8 cellular contexts compared by ENCODE assay signal in genomic region chr16:30997000-30997886, GRCh38. TPM values are rescaled to one million over a fixed set of nuclear protein-coding genes. Genes with fewer than 3 reads are reported as not detected.
A peak's percentile ranks its signal among the peaks of the same experiment; 100 is the strongest.
DNase-seq lines count a peak whose midpoint lies in the region; ATAC-seq, FAIRE-seq and TF ChIP-seq lines count a peak whose summit lies in the region.

No MANE protein-coding gene starts in this region.

- H2BK5ac ChIP-seq in H1 (ENCODE audit: low read depth, low read length): peak overlapping the region; percentile 68; the same call in 1 of the 2 replicates

- H3K79me2 ChIP-seq in H1 (ENCODE audit: control insufficient read depth in 1 of 2, insufficient read depth in 2 of 2, low read length in 2 of 2): no peaks in the 10 kb centered on the region

- peaks cover 13% of the 10 kb centered on the region for H3K4me1 Mint-ChIP-seq in activated CD8-positive, alpha-beta T cell treated with anti-CD3 and anti-CD28 coated beads for 36 hours (ENCODE audit: low read depth)

- H3K23ac ChIP-seq in H1 (ENCODE audit: insufficient read length): no peak overlapping the region

- CTCF ChIA-PET in activated CD8-positive, alpha-beta T cell treated with anti-CD3 and anti-CD28 coated beads for 36 hours (lab: Charles Lee): interaction anchor here (0.7 to 1.3 kb wide), 4 partner anchors 9 to 153 kb away, joined by 3 to 6 read pairs (median 4); partner anchors contain the start of gene HSD3B7
- CTCF ChIA-PET in H1 (lab: Charles Lee; ENCODE audit: partially characterized antibody): interaction anchor here (2.0 kb wide), 1 partner anchor 12 kb away, joined by 10 read pairs; the partner anchor contains the start of gene HSD3B7

- H3K4ac ChIP-seq in H1 (replicated peaks; ENCODE audit: insufficient read length, low read depth, low read length): no peak overlapping the region

- H2AK5ac ChIP-seq in H1 (ENCODE audit: low read depth, low read length): no peak overlapping the region

- TF ChIP-seq CTCF in activated CD8-positive, alpha-beta T cell treated with anti-CD3 and anti-CD28 coated beads for 36 hours (IDR thresholded peaks at IDR 0.05): no peak
- TF ChIP-seq CTCF in H1 (IDR thresholded peaks at IDR 0.05; ENCODE audit: control extremely low read depth in 1 of 3, insufficient read depth in 1 of 3, low read depth in 1 of 3, low read length in 3 of 3): no peak

- no peaks in the 10 kb centered on the region for H3K36me3 ChIP-seq in H1 (ENCODE audit: control insufficient read depth in 2 of 4, insufficient read depth in 4 of 4, low read length in 3 of 4)

- H3K4me2 ChIP-seq in H1 (ENCODE audit: insufficient read depth in 1 of 2, low read depth in 2 of 2, low read length in 2 of 2): peak overlapping the region; percentile 95 to 100

- 5% methylated on average over 46 of the region's 61 CpGs; no CpG with 5 or more reads in 1 of the 2 experiments for WGBS in H1 (ENCODE audit: extremely low coverage in 1 of 2, insufficient coverage in 1 of 2, insufficient read length in 1 of 2, insufficient replicate concordance in 2 of 2, low coverage in 1 of 2, low lambda C conversion rate in 2 of 2, missing lambda C conversion rate in 1 of 2), 2 experiments

- no peak; a peak in 1 of 4 replicates for TF ChIP-seq RAD21 in H1 (IDR thresholded peaks at IDR 0.05 in 1 of 2, conservative IDR thresholded peaks at IDR 0.05 in 1 of 2; ENCODE audit: low read depth in 2 of 2, low read length in 2 of 2)

- H2BK20ac ChIP-seq in H1 (ENCODE audit: low read length): 0 out of 2 replicates have a peak overlapping the region, but pooled peaks have one; percentile 32

- H3K56ac ChIP-seq in H1 (replicated peaks; ENCODE audit: insufficient read length, low read depth, low read length): peak overlapping the region; percentile 42

- FAIRE-seq in GM12891 (lab: Jason Lieb, UNC): peak; percentile 78
- FAIRE-seq in H1 (lab: Jason Lieb, UNC): no peak

- H3K79me1 ChIP-seq in H1 (ENCODE audit: low read depth, low read length): 0 out of 2 replicates have a peak, but pooled peaks cover 1% of the 10 kb centered on the region

- peak overlapping the region; percentile 68; the same call in 1 of the 2 replicates for H2AFZ ChIP-seq in H1 (ENCODE audit: low read length)

- H3K27me3 ChIP-seq in H1 (replicated peaks in 1 of 4; ENCODE audit: control insufficient read depth in 3 of 4, extremely low read depth in 1 of 4, insufficient read depth in 3 of 4, low read length in 3 of 4): no peaks in the 10 kb centered on the region; a peak in 1 of 7 replicates

- POLR2A ChIA-PET in activated CD8-positive, alpha-beta T cell treated with anti-CD3 and anti-CD28 coated beads for 36 hours (lab: Charles Lee): interaction anchor here (1.0 to 1.4 kb wide), 3 partner anchors 11 to 77 kb away, joined by 3 to 5 read pairs (median 5); partner anchors contain the start of genes ZNF646 and ZNF668
- POLR2A ChIA-PET in H1 (lab: Charles Lee; ENCODE audit: partially characterized antibody): interaction anchor here (0.6 to 2.3 kb wide), 7 partner anchors 11 to 61 kb away, joined by 3 to 20 read pairs (median 3); partner anchors contain the start of genes HSD3B7 and SETD1A

- peak overlapping the region; percentile 51 for H4K5ac ChIP-seq in H1 (ENCODE audit: insufficient read length, low read depth, low read length)

- no peak overlapping the region for H4K91ac ChIP-seq in H1 (replicated peaks; ENCODE audit: insufficient read length, low read length)

- TF ChIP-seq POLR2A in GM12891 (IDR thresholded peaks at IDR 0.05; ENCODE audit: low read depth, low read length) (peak; percentile 68; the same call in 1 of the 2 replicates), H1 (IDR thresholded peaks at IDR 0.05; ENCODE audit: control extremely low read depth in 1 of 2, low read depth in 2 of 2, low read length in 2 of 2) (no peak; a peak in 1 of 3 replicates)

- intact Hi-C loops in activated CD8-positive, alpha-beta T cell treated with anti-CD3 and anti-CD28 coated beads for 36 hours (cut with micrococcal nuclease): no loop called here

- no peak overlapping the region for H4K8ac ChIP-seq in H1 (ENCODE audit: extremely low read depth, insufficient read depth, low read length)

- H3K9me3 ChIP-seq in H1 (ENCODE audit: insufficient read depth in 2 of 2, low read depth in 1 of 2, low read length in 1 of 2): no peaks in the 10 kb centered on the region

- H3K14ac ChIP-seq in H1 (ENCODE audit: insufficient read length): no peak overlapping the region

- H2BK120ac ChIP-seq in H1 (replicated peaks; ENCODE audit: low read depth, low read length): no peak overlapping the region

- H3K18ac ChIP-seq in H1 (ENCODE audit: extremely low read depth, low read length): peak overlapping the region; percentile 91

- peak overlapping the region in 3 of 4 experiments; percentile 35 to 53 (median 48); a peak in 5 of 7 replicates for H3K9ac ChIP-seq in H1 (replicated peaks in 1 of 4; ENCODE audit: extremely low read depth in 1 of 4, low read depth in 3 of 4, low read length in 3 of 4)

- H3K27ac ChIP-seq in H1 (ENCODE audit: low read depth, low read length): no peak overlapping the region; the same call in 1 of the 2 replicates

- H3K4me3 Mint-ChIP-seq in activated CD8-positive, alpha-beta T cell treated with anti-CD3 and anti-CD28 coated beads for 36 hours: peak overlapping the region; percentile 78

- DNase-seq in GM12891 (ENCODE audit: insufficient read length, low spot score) (peak; percentile 100), NCI-H345 (lab: John Stamatoyannopoulos, UW) (peak; percentile 74), H1 (ENCODE audit: low read depth in 1 of 2, low spot score in 2 of 2) (peak; percentile 77 to 89), mesenteric fat pad (ENCODE audit: low spot score) (peak; percentile 94), NCI-H1048 (lab: John Stamatoyannopoulos, UW) (no peak)
- DNase-seq in activated CD8-positive, alpha-beta T cell treated with anti-CD3 and anti-CD28 coated beads for 36 hours: peak; percentile 89
- DNase-seq in stimulated activated CD8-positive, alpha-beta memory T cell treated with anti-CD3 and anti-CD28 coated beads, Interleukin-2, amount 100 ng/mL, for 48 hours (ENCODE audit: low read depth in 2 of 2): peak; percentile 83 to 84

- peak overlapping the region; percentile 95; the same call in 1 of the 2 replicates for H2BK15ac ChIP-seq in H1 (ENCODE audit: low read length)

- peak; percentile 75 for ATAC-seq in HG02763 (IDR thresholded peaks at IDR 0.05; ENCODE audit: unreplicated experiment)
- peak; percentile 98 for ATAC-seq in activated CD8-positive, alpha-beta T cell treated with anti-CD3 and anti-CD28 coated beads for 36 hours

- no peaks in the 10 kb centered on the region for H3K27me3 Mint-ChIP-seq in activated CD8-positive, alpha-beta T cell treated with anti-CD3 and anti-CD28 coated beads for 36 hours

- H4K20me1 ChIP-seq in H1 (replicated peaks in 1 of 2; ENCODE audit: control insufficient read depth in 1 of 2, insufficient read depth in 2 of 2, low read length in 2 of 2): no peaks in the 10 kb centered on the region

- peaks cover 12% of the 10 kb centered on the region for H3K23me2 ChIP-seq in H1 (ENCODE audit: low read depth, low read length)

- peaks cover 0 to 15% (median 10%) of the 10 kb centered on the region in 4 experiments; a peak in 6 of 7 replicates for H3K4me1 ChIP-seq in H1 (replicated peaks in 1 of 4; ENCODE audit: control insufficient read depth in 3 of 4, insufficient read depth in 4 of 4, low read length in 3 of 4)

- H3K9me3 Mint-ChIP-seq in activated CD8-positive, alpha-beta T cell treated with anti-CD3 and anti-CD28 coated beads for 36 hours: no peaks in the 10 kb centered on the region

- peak overlapping the region; percentile 53 to 81 (median 64) for H3K4me3 ChIP-seq in H1 (ENCODE audit: extremely low read depth in 1 of 4, insufficient read depth in 2 of 4, low read depth in 3 of 4, low read length in 4 of 4)

- TF ChIP-seq EP300 in H1 (IDR thresholded peaks at IDR 0.05; ENCODE audit: borderline replicate concordance in 1 of 2, low read depth in 2 of 2, low read length in 2 of 2): no peak

- H3K27ac Mint-ChIP-seq in activated CD8-positive, alpha-beta T cell treated with anti-CD3 and anti-CD28 coated beads for 36 hours: peak overlapping the region; percentile 39

- H3K36me3 Mint-ChIP-seq in activated CD8-positive, alpha-beta T cell treated with anti-CD3 and anti-CD28 coated beads for 36 hours (ENCODE audit: low read depth): no peaks in the 10 kb centered on the region

- H2BK12ac ChIP-seq in H1 (ENCODE audit: low read depth, low read length): peak overlapping the region; percentile 39; the same call in 1 of the 2 replicates

RNA-seq across cellular contexts. Expression of gene HSD3B7, which starts 12.2 kb away (rescaled TPM):
- 0.27 TPM for polyA plus RNA-seq in GM12891 (2012; ENCODE audit: low read depth, missing spikeins)
- total RNA-seq in activated CD8-positive, alpha-beta T cell treated with anti-CD3 and anti-CD28 coated beads for 36 hours: 1 to 10 TPM in 1 of 2 experiments, under 1 TPM in 1; 0.45 to 1.3 TPM
- total RNA-seq in H1 (2021; fragmentation: NEBNext Ultra II Directional; extraction: Animal tissue kit (Norgen Biotek cat#: 25700)): 2.9 and 3.1 TPM in 2 replicates
- polyA plus RNA-seq in H1 (2011; rRNA removed): 6.6 and 9.8 TPM in 2 replicates
- polyA plus RNA-seq in H1 (2011; cell fraction: cytosol; rRNA removed): 5.6 TPM
- 9.9 TPM for polyA plus RNA-seq in H1 (2011; cell fraction: nucleus; rRNA removed)
- polyA plus RNA-seq in H1 (2012, experiment 1 of 2): 1.2 to 4.1 TPM (median 3.8 TPM) in 4 replicates
- polyA plus RNA-seq in H1 (2012, experiment 2 of 2): 5.2 TPM
- 2.6 TPM for polyA plus RNA-seq in H1 (2013, experiment 1 of 2)
- 2.5 TPM for polyA plus RNA-seq in H1 (2013, experiment 2 of 2)
- 2.3 and 2.9 TPM in 2 replicates for polyA minus RNA-seq in H1 (2011; rRNA and poly(A)+ RNA removed)
- polyA minus RNA-seq in H1 (2011; cell fraction: cytosol; rRNA and poly(A)+ RNA removed): 1.7 TPM
- polyA minus RNA-seq in H1 (2011; cell fraction: nucleus; rRNA and poly(A)+ RNA removed): 2.2 TPM
- total RNA-seq in mesenteric fat pad: 51.1 TPM

RNA-seq across cellular contexts. Expression of gene STX1B, which starts 13.2 kb away (rescaled TPM):
- polyA plus RNA-seq in GM12891 (2012; ENCODE audit: low read depth, missing spikeins): 0.76 TPM
- 1 to 10 TPM; 1.1 to 1.8 TPM for total RNA-seq in activated CD8-positive, alpha-beta T cell treated with anti-CD3 and anti-CD28 coated beads for 36 hours
- total RNA-seq in H1 (2021; fragmentation: NEBNext Ultra II Directional; extraction: Animal tissue kit (Norgen Biotek cat#: 25700)): 18.0 and 20.2 TPM in 2 replicates
- polyA plus RNA-seq in H1 (2011; rRNA removed): 8.9 and 14.6 TPM in 2 replicates
- polyA plus RNA-seq in H1 (2011; cell fraction: cytosol; rRNA removed): 11.0 TPM
- polyA plus RNA-seq in H1 (2011; cell fraction: nucleus; rRNA removed): 35.1 TPM
- polyA plus RNA-seq in H1 (2012, experiment 1 of 2): 10.7 to 16.1 TPM (median 14.3 TPM) in 4 replicates
- polyA plus RNA-seq in H1 (2012, experiment 2 of 2): 5.6 TPM
- polyA plus RNA-seq in H1 (2013, experiment 1 of 2): 10.6 TPM
- polyA plus RNA-seq in H1 (2013, experiment 2 of 2): 11.2 TPM
- 10.7 and 12.1 TPM in 2 replicates for polyA minus RNA-seq in H1 (2011; rRNA and poly(A)+ RNA removed)
- 9.2 TPM for polyA minus RNA-seq in H1 (2011; cell fraction: cytosol; rRNA and poly(A)+ RNA removed)
- polyA minus RNA-seq in H1 (2011; cell fraction: nucleus; rRNA and poly(A)+ RNA removed): 11.6 TPM
- 1.5 TPM for total RNA-seq in mesenteric fat pad

RNA-seq across cellular contexts. Expression of gene STX4, which starts 36.1 kb away (rescaled TPM):
- polyA plus RNA-seq in GM12891 (2012; ENCODE audit: low read depth, missing spikeins): 33.7 TPM
- 10 to 100 TPM; 25.2 to 27.7 TPM for total RNA-seq in activated CD8-positive, alpha-beta T cell treated with anti-CD3 and anti-CD28 coated beads for 36 hours
- total RNA-seq in H1 (2021; fragmentation: NEBNext Ultra II Directional; extraction: Animal tissue kit (Norgen Biotek cat#: 25700)): 32.3 and 39.2 TPM in 2 replicates
- polyA plus RNA-seq in H1 (2011; rRNA removed): 25.8 and 32.1 TPM in 2 replicates
- 32.7 TPM for polyA plus RNA-seq in H1 (2011; cell fraction: cytosol; rRNA removed)
- polyA plus RNA-seq in H1 (2011; cell fraction: nucleus; rRNA removed): 52.9 TPM
- polyA plus RNA-seq in H1 (2012, experiment 1 of 2): 44.8 to 51.5 TPM (median 47.5 TPM) in 4 replicates
- polyA plus RNA-seq in H1 (2012, experiment 2 of 2): 16.4 TPM
- 39.8 TPM for polyA plus RNA-seq in H1 (2013, experiment 1 of 2)
- polyA plus RNA-seq in H1 (2013, experiment 2 of 2): 42.0 TPM
- 14.5 and 27.1 TPM in 2 replicates for polyA minus RNA-seq in H1 (2011; rRNA and poly(A)+ RNA removed)
- polyA minus RNA-seq in H1 (2011; cell fraction: cytosol; rRNA and poly(A)+ RNA removed): 16.4 TPM
- polyA minus RNA-seq in H1 (2011; cell fraction: nucleus; rRNA and poly(A)+ RNA removed): 12.5 TPM
- total RNA-seq in mesenteric fat pad: 111 TPM

RNA-seq across cellular contexts. Expression of gene SETD1A, which starts 39.7 kb away (rescaled TPM):
- 10.9 TPM for polyA plus RNA-seq in GM12891 (2012; ENCODE audit: low read depth, missing spikeins)
- total RNA-seq in activated CD8-positive, alpha-beta T cell treated with anti-CD3 and anti-CD28 coated beads for 36 hours: 10 to 100 TPM; 18.0 to 19.2 TPM
- 29.0 and 29.6 TPM in 2 replicates for total RNA-seq in H1 (2021; fragmentation: NEBNext Ultra II Directional; extraction: Animal tissue kit (Norgen Biotek cat#: 25700))
- polyA plus RNA-seq in H1 (2011; rRNA removed): 4.8 and 8.3 TPM in 2 replicates
- 3.2 TPM for polyA plus RNA-seq in H1 (2011; cell fraction: cytosol; rRNA removed)
- 20.7 TPM for polyA plus RNA-seq in H1 (2011; cell fraction: nucleus; rRNA removed)
- polyA plus RNA-seq in H1 (2012, experiment 1 of 2): 23.3 to 31.8 TPM (median 27.5 TPM) in 4 replicates
- 13.9 TPM for polyA plus RNA-seq in H1 (2012, experiment 2 of 2)
- polyA plus RNA-seq in H1 (2013, experiment 1 of 2): 18.4 TPM
- 18.0 TPM for polyA plus RNA-seq in H1 (2013, experiment 2 of 2)
- polyA minus RNA-seq in H1 (2011; rRNA and poly(A)+ RNA removed): 3.2 and 4.1 TPM in 2 replicates
- 8.7 TPM for polyA minus RNA-seq in H1 (2011; cell fraction: cytosol; rRNA and poly(A)+ RNA removed)
- polyA minus RNA-seq in H1 (2011; cell fraction: nucleus; rRNA and poly(A)+ RNA removed): 9.1 TPM
- 18.5 TPM for total RNA-seq in mesenteric fat pad

RNA-seq across cellular contexts. Expression of gene ORAI3, which starts 48.4 kb away (rescaled TPM):
- 18.0 TPM for polyA plus RNA-seq in GM12891 (2012; ENCODE audit: low read depth, missing spikeins)
- 10 to 100 TPM in 1 of 2 experiments, 1 to 10 TPM in 1; 7.6 to 10.9 TPM for total RNA-seq in activated CD8-positive, alpha-beta T cell treated with anti-CD3 and anti-CD28 coated beads for 36 hours
- 8.7 and 10.0 TPM in 2 replicates for total RNA-seq in H1 (2021; fragmentation: NEBNext Ultra II Directional; extraction: Animal tissue kit (Norgen Biotek cat#: 25700))
- 24.5 and 26.8 TPM in 2 replicates for polyA plus RNA-seq in H1 (2011; rRNA removed)
- 15.8 TPM for polyA plus RNA-seq in H1 (2011; cell fraction: cytosol; rRNA removed)
- 15.7 TPM for polyA plus RNA-seq in H1 (2011; cell fraction: nucleus; rRNA removed)
- 6.0 to 11.3 TPM (median 9.0 TPM) in 4 replicates for polyA plus RNA-seq in H1 (2012, experiment 1 of 2)
- polyA plus RNA-seq in H1 (2012, experiment 2 of 2): 10.6 TPM
- polyA plus RNA-seq in H1 (2013, experiment 1 of 2): 10.8 TPM
- 13.1 TPM for polyA plus RNA-seq in H1 (2013, experiment 2 of 2)
- polyA minus RNA-seq in H1 (2011; rRNA and poly(A)+ RNA removed): 11.8 and 13.4 TPM in 2 replicates
- polyA minus RNA-seq in H1 (2011; cell fraction: cytosol; rRNA and poly(A)+ RNA removed): 6.5 TPM
- polyA minus RNA-seq in H1 (2011; cell fraction: nucleus; rRNA and poly(A)+ RNA removed): 8.5 TPM
- 17.9 TPM for total RNA-seq in mesenteric fat pad

Comparison
In these comparisons a context has a peak if more than half of its experiments do, and no peak if none do; other contexts are left out.
1. RNA of gene HSD3B7, which starts 12.2 kb away (total RNA-seq): 51.1 TPM in mesenteric fat pad (single experiment); 2.9 to 3.1 TPM in H1 and 0.45 to 1.3 TPM in activated CD8-positive, alpha-beta T cell treated with anti-CD3 and anti-CD28 coated beads for 36 hours; every median in the first group is over 10 times any median in the second.